In genomic region chr2:82511894-82512293, GRCh38 we compare ENCODE assay signal across 18 cellular contexts.
DNase-seq lines count a peak whose midpoint lies in the region; FAIRE-seq and TF ChIP-seq lines count a peak whose summit lies in the region.
"Had no signal": no experiment of that assay in that cellular context is flagged by ENCODE, and none has a peak within 500 bp of the region (broad histone marks: within the 10 kb centered on the region; RNA-seq: fewer than 3 reads in every experiment).

No MANE protein-coding gene starts in this region.

- H3K36me3 ChIP-seq in bronchial epithelial cell (ENCODE audit: control insufficient read depth, insufficient read depth, low read length): no peaks in the 10 kb centered on the region

- CTCF ChIA-PET in GM10248 (lab: Yijun Ruan, JAX): no interaction called here

- no peak for FAIRE-seq in bronchial epithelial cell (lab: Jason Lieb, UNC)
- FAIRE-seq: GM12891, GM18507 had no signal

- POLR2A ChIA-PET in GM10248 (lab: Yijun Ruan, JAX): no interaction called here

- DNase-seq in EL: peak; percentile 3
- peak; percentile 25 for DNase-seq in M059J (ENCODE audit: low read depth)
- DNase-seq in bronchial epithelial cell (ENCODE audit: low read depth): peak; percentile 1
- no peak for DNase-seq in cerebellar nuclear complex (lab: John Stamatoyannopoulos, UW)
- no peak for DNase-seq in hippocampal formation (lab: John Stamatoyannopoulos, UW)
- no peak for DNase-seq in GM10248 (ENCODE audit: extremely low spot score)
- DNase-seq: 8988T; C1 segment of cervical spinal cord; Calu3; CD4-positive, alpha-beta memory T cell; COR-L47; DMS53; DMS79 treated with DMSO at 0.1 percent for 48 hours; GDM1; H9 had no signal

- no peak overlapping the region for H3K4me3 ChIP-seq in bronchial epithelial cell (ENCODE audit: low read depth, low read length)
- H3K4me3 ChIP-seq: GM23338 had no signal

- no peaks in the 10 kb centered on the region for H3K27me3 ChIP-seq in bronchial epithelial cell (ENCODE audit: control insufficient read depth, insufficient read depth, low read length)

- no peak for TF ChIP-seq CTCF in bronchial epithelial cell (IDR thresholded peaks at IDR 0.05; ENCODE audit: insufficient read depth, low read length, severe bottlenecking)
- TF ChIP-seq CTCF in GM10248 (IDR thresholded peaks at IDR 0.05; ENCODE audit: control extremely low read depth, extremely low read depth, low read depth, missing control alignments): no peak

Comparison
In these comparisons a context has a peak if more than half of its experiments do, and no peak if none do; other contexts are left out.
1. DNase-seq: peak in EL (single experiment), M059J (single experiment) and bronchial epithelial cell (single experiment); none in cerebellar nuclear complex (0 of 2), hippocampal formation (0 of 2) and GM10248 (single experiment).